Comparison of ENCODE assay signal across 25 cellular contexts in genomic region chr7:124196519-124196918, GRCh38.
DNase-seq lines count a peak whose midpoint lies in the region; ATAC-seq and TF ChIP-seq lines count a peak whose summit lies in the region.
"Had no signal": no experiment of that assay in that cellular context is flagged by ENCODE, and none has a peak within 500 bp of the region (broad histone marks: within the 10 kb centered on the region; RNA-seq: fewer than 3 reads in every experiment).

No MANE protein-coding gene starts in this region.

- in situ Hi-C loops in brain microvascular endothelial cell (cut with HindIII; ENCODE audit: low pct_ligation_motif_present, low sequenced_read_pairs) = no loop called here

- WGBS in heart left ventricle, 4 donors = 26 to 34% (median 28%) methylated on average over 2 of the region's 2 CpGs

- no peak for TF ChIP-seq POLR2A in heart left ventricle (IDR thresholded peaks at IDR 0.05)

- DNase-seq in heart left ventricle (no peak), right atrium auricular region (ENCODE audit: low spot score) (no peak), Ammon's horn (ENCODE audit: low spot score) (peak; percentile 10), NCI-H69 (lab: John Stamatoyannopoulos, UW) (peak; percentile 15), medulla oblongata (ENCODE audit: extremely low spot score) (peak; percentile 11), CD14-positive monocyte (ENCODE audit: low spot score) (no peak), brain microvascular endothelial cell (no peak)
- DNase-seq: 8988T; ACHN; CD4-positive, alpha-beta memory T cell; CD4-positive, CD25-positive, alpha-beta regulatory T cell; CD8-positive, alpha-beta memory T cell; COR-L47; DMS 273 treated with DMSO at 0.1 percent for 48 hours; DMS153; DMS53; DMS79; DND-41; EL; GDM1 had no signal

- TF ChIP-seq CTCF in heart left ventricle (IDR thresholded peaks at IDR 0.05) = no peak
- no peak for TF ChIP-seq CTCF in right atrium auricular region (IDR thresholded peaks at IDR 0.05)
- TF ChIP-seq CTCF in CD14-positive monocyte (IDR thresholded peaks at IDR 0.05) = no peak
- no peak for TF ChIP-seq CTCF in brain microvascular endothelial cell (IDR thresholded peaks at IDR 0.05; ENCODE audit: low read depth, low read length, missing control alignments)

- H3K4me3 ChIP-seq in heart left ventricle (no peak overlapping the region), right atrium auricular region (no peak overlapping the region), brain microvascular endothelial cell (ENCODE audit: low read depth, low read length) (no peak overlapping the region)
- H3K4me3 ChIP-seq: BLaER1 treated with 17β-estradiol and CSF1 and Interleukin-3, amounts not matched to agents 10 nM and 100 nM; GM12878 had no signal

- H3K36me3 ChIP-seq in heart left ventricle (no peaks in the 10 kb centered on the region), right atrium auricular region (no peaks in the 10 kb centered on the region), brain microvascular endothelial cell (replicated peaks) (no peaks in the 10 kb centered on the region)
- H3K36me3 ChIP-seq: BLaER1 treated with 17β-estradiol and CSF1 and Interleukin-3, amounts not matched to agents 10 nM and 100 nM had no signal

- peaks cover 0 to 3% (median 0%) of the 10 kb centered on the region in 7 donors for H3K9me3 Mint-ChIP-seq in CD14-positive monocyte

- intact Hi-C loops in heart left ventricle (cut with DNase I) = no loop called here
- intact Hi-C loops in CD14-positive monocyte (cut with micrococcal nuclease) = no loop called here

- ATAC-seq in heart left ventricle (peak in 3 of 4 donors; percentile 49 to 55 (median 51)), GM21367 (IDR thresholded peaks at IDR 0.05; ENCODE audit: unreplicated experiment) (no peak)
- ATAC-seq: GM12878 had no signal

- peaks cover 0 to 3% (median 0%) of the 10 kb centered on the region in 12 donors for H3K4me1 ChIP-seq in heart left ventricle
- no peaks in the 10 kb centered on the region for H3K4me1 ChIP-seq in right atrium auricular region
- H3K4me1 ChIP-seq: BLaER1 treated with 17β-estradiol and CSF1 and Interleukin-3, amounts not matched to agents 10 nM and 100 nM had no signal

- H3K4me1 Mint-ChIP-seq in CD14-positive monocyte = no peaks in the 10 kb centered on the region
- H3K4me1 Mint-ChIP-seq: B cell; CD4-positive, alpha-beta memory T cell; CD4-positive, CD25-positive, alpha-beta regulatory T cell; CD8-positive, alpha-beta memory T cell had no signal

- H3K36me3 Mint-ChIP-seq in CD14-positive monocyte = no peaks in the 10 kb centered on the region
- H3K36me3 Mint-ChIP-seq: CD4-positive, alpha-beta memory T cell; CD4-positive, CD25-positive, alpha-beta regulatory T cell; CD8-positive, alpha-beta memory T cell had no signal

- H3K9me3 ChIP-seq in heart left ventricle = no peaks in the 10 kb centered on the region
- no peaks in the 10 kb centered on the region for H3K9me3 ChIP-seq in right atrium auricular region

- H3K27ac Mint-ChIP-seq in CD14-positive monocyte = no peak overlapping the region
- H3K27ac Mint-ChIP-seq: B cell; CD4-positive, alpha-beta memory T cell; CD4-positive, CD25-positive, alpha-beta regulatory T cell; CD8-positive, alpha-beta memory T cell had no signal

- H3K27me3 Mint-ChIP-seq in CD14-positive monocyte (ENCODE audit: low read depth in 3 of 3) = peaks cover 0 to 3% (median 1%) of the 10 kb centered on the region in 3 donors
- H3K27me3 Mint-ChIP-seq: B cell; CD4-positive, alpha-beta memory T cell; CD4-positive, CD25-positive, alpha-beta regulatory T cell had no signal

- H3K27me3 ChIP-seq in heart left ventricle = no peaks in the 10 kb centered on the region
- H3K27me3 ChIP-seq in right atrium auricular region = no peaks in the 10 kb centered on the region
- H3K27me3 ChIP-seq in brain microvascular endothelial cell (replicated peaks) = no peaks in the 10 kb centered on the region
- H3K27me3 ChIP-seq: BLaER1 treated with 17β-estradiol and CSF1 and Interleukin-3, amounts not matched to agents 10 nM and 100 nM had no signal

- H3K4me3 Mint-ChIP-seq in CD14-positive monocyte = no peak overlapping the region
- H3K4me3 Mint-ChIP-seq: B cell; CD4-positive, alpha-beta memory T cell; CD4-positive, CD25-positive, alpha-beta regulatory T cell; CD8-positive, alpha-beta memory T cell had no signal

- H3K27ac ChIP-seq in heart left ventricle (no peak overlapping the region), right atrium auricular region (no peak overlapping the region), brain microvascular endothelial cell (no peak overlapping the region)
- H3K27ac ChIP-seq: BLaER1 treated with 17β-estradiol and CSF1 and Interleukin-3, amounts not matched to agents 10 nM and 100 nM; C4-2B had no signal

Comparison
In these comparisons a context has a peak if more than half of its experiments do, and no peak if none do; other contexts are left out.
1. DNase-seq: peak in Ammon's horn (single experiment), NCI-H69 (single experiment) and medulla oblongata (single experiment); none in heart left ventricle (0 of 5), right atrium auricular region (single experiment), CD14-positive monocyte (single experiment) and brain microvascular endothelial cell (single experiment).